Comparison of ENCODE assay signal across 3 cellular contexts in the genomic region with DNA sequence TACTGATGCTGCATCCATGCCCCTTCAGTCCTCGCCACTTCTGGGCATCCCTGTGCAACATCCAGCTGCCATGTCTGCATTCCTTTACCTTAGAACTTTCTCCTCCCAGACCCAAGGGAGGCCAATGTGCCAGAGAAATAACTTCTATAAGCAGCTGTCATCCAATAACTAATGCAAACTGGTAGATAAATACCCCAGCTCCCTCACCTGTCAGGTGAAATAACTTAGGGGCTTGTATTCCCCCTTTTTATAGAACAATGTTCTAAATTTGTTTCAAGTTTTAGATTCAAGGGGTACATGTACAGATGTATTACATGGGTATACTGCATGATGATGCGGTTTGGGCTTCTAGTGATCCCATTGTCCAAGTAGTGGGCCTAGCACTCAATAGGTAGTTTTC.
"Had no signal": no experiment of that assay in that cellular context is flagged by ENCODE, and none has a peak within 500 bp of the region (broad histone marks: within the 10 kb centered on the region; RNA-seq: fewer than 3 reads in every experiment).

No MANE protein-coding gene starts in this region.

- ATAC-seq: GM12878 had no signal

- H3K4me3 ChIP-seq: GM12878 had no signal

- DNase-seq: GDM1, GF-D8 had no signal
